ENCODE assay signal across 18 cellular contexts in genomic region chr21:17598437-17598836, GRCh38. TPM values are rescaled to one million over a fixed set of nuclear protein-coding genes. Genes with fewer than 3 reads are reported as not detected.
DNase-seq lines count a peak whose midpoint lies in the region; ATAC-seq and TF ChIP-seq lines count a peak whose summit lies in the region.
"Had no signal": no experiment of that assay in that cellular context is flagged by ENCODE, and none has a peak within 500 bp of the region (broad histone marks: within the 10 kb centered on the region; RNA-seq: fewer than 3 reads in every experiment).

No MANE protein-coding gene starts in this region.

- no peak for ATAC-seq in activated CD4-positive, alpha-beta T cell treated with anti-CD3 and anti-CD28 coated beads for 36 hours
- ATAC-seq in GM21381 (IDR thresholded peaks at IDR 0.05; ENCODE audit: unreplicated experiment): peak; percentile 75
- peak; percentile 86 for ATAC-seq in HG03025 (IDR thresholded peaks at IDR 0.05; ENCODE audit: low FRiP score, unreplicated experiment)
- no peak for ATAC-seq in WTC11
- ATAC-seq: HCT116 had no signal

- TF ChIP-seq CTCF in WTC11 (IDR thresholded peaks at IDR 0.05) (no peak), Peyer's patch (IDR thresholded peaks at IDR 0.05) (no peak)

- POLR2A ChIA-PET in activated CD4-positive, alpha-beta T cell treated with anti-CD3 and anti-CD28 coated beads for 36 hours (lab: Charles Lee): no interaction called here
- POLR2A ChIA-PET in WTC11 (lab: Charles Lee): no interaction called here

- intact Hi-C loops in activated CD4-positive, alpha-beta T cell treated with anti-CD3 and anti-CD28 coated beads for 36 hours (cut with DNase I, micrococcal nuclease): no loop called here

- H3K9me3 ChIP-seq in Peyer's patch: no peaks in the 10 kb centered on the region
- H3K9me3 ChIP-seq: ovary had no signal

- H3K27ac ChIP-seq in Peyer's patch: no peak overlapping the region
- H3K27ac ChIP-seq: ovary, SK-N-MC had no signal

- no peaks in the 10 kb centered on the region for H3K27me3 Mint-ChIP-seq in activated CD4-positive, alpha-beta T cell treated with anti-CD3 and anti-CD28 coated beads for 36 hours
- no peaks in the 10 kb centered on the region for H3K27me3 Mint-ChIP-seq in WTC11 (ENCODE audit: low read depth)

- H3K27me3 ChIP-seq in Peyer's patch: no peaks in the 10 kb centered on the region
- H3K27me3 ChIP-seq: ovary had no signal

- CTCF ChIA-PET in activated CD4-positive, alpha-beta T cell treated with anti-CD3 and anti-CD28 coated beads for 36 hours (lab: Charles Lee): interaction anchor here (0.8 to 1.4 kb wide), 2 partner anchors 16 to 210 kb away, joined by 3 read pairs; no protein-coding TSS in a partner anchor
- CTCF ChIA-PET in WTC11 (lab: Charles Lee): interaction anchor here (1.3 to 1.7 kb wide), 2 partner anchors 13 to 212 kb away, joined by 4 to 5 read pairs; no protein-coding TSS in a partner anchor

- peaks cover 0 to 52% (median 0%) of the 10 kb centered on the region in 3 donors for H3K36me3 ChIP-seq in Peyer's patch
- H3K36me3 ChIP-seq: ovary had no signal

- H3K27ac Mint-ChIP-seq in activated CD4-positive, alpha-beta T cell treated with anti-CD3 and anti-CD28 coated beads for 36 hours: peak overlapping the region; percentile 19
- H3K27ac Mint-ChIP-seq in WTC11: 0 out of 2 replicates have a peak overlapping the region, but pooled peaks have one; percentile 7

- H3K9me3 Mint-ChIP-seq in activated CD4-positive, alpha-beta T cell treated with anti-CD3 and anti-CD28 coated beads for 36 hours (ENCODE audit: low read depth): no peaks in the 10 kb centered on the region
- H3K9me3 Mint-ChIP-seq in WTC11: peaks cover 5% of the 10 kb centered on the region

- H3K4me3 ChIP-seq in Peyer's patch: no peak overlapping the region
- H3K4me3 ChIP-seq: ovary, SK-N-MC had no signal

- H3K36me3 Mint-ChIP-seq in activated CD4-positive, alpha-beta T cell treated with anti-CD3 and anti-CD28 coated beads for 36 hours (ENCODE audit: low read depth): peaks cover 52% of the 10 kb centered on the region
- H3K36me3 Mint-ChIP-seq in WTC11: peaks cover 77% of the 10 kb centered on the region

- DNase-seq in activated CD4-positive, alpha-beta T cell treated with anti-CD3 and anti-CD28 coated beads for 36 hours: no peak
- DNase-seq in activated CD4-positive, alpha-beta T cell treated with anti-CD3 and anti-CD28 coated beads for 48 hours: no peak
- DNase-seq in WTC11 (ENCODE audit: low spot score) (no peak), D341Med (ENCODE audit: low spot score) (no peak), CD1c-positive myeloid dendritic cell (ENCODE audit: extremely low spot score) (no peak), Peyer's patch (no peak)
- DNase-seq: activated CD4-positive, alpha-beta T cell treated with anti-CD3 and anti-CD28 coated beads, Interleukin-2, amount 50 U/mL, for 4 hours; amniotic stem cell; glutamatergic neuron; Kasumi-1; NCI-H226; ovary; stimulated activated CD4-positive, alpha-beta T cell treated with anti-CD3 and anti-CD28 coated beads, Interleukin-4, amount 100 ng/mL, for 24 hours; substantia nigra had no signal

- no peaks in the 10 kb centered on the region for H3K4me1 ChIP-seq in Peyer's patch

- H3K4me1 Mint-ChIP-seq in activated CD4-positive, alpha-beta T cell treated with anti-CD3 and anti-CD28 coated beads for 36 hours: peaks cover 14% of the 10 kb centered on the region
- H3K4me1 Mint-ChIP-seq in WTC11: no peaks in the 10 kb centered on the region

- no peak for TF ChIP-seq POLR2A in Peyer's patch (IDR thresholded peaks at IDR 0.05)

- H3K4me3 Mint-ChIP-seq in activated CD4-positive, alpha-beta T cell treated with anti-CD3 and anti-CD28 coated beads for 36 hours: no peak overlapping the region
- no peak overlapping the region for H3K4me3 Mint-ChIP-seq in WTC11

TF ChIP-seq in WTC11, 78 proteins besides CTCF, POLR2A, EP300 and RAD21:
- TF ChIP-seq MXD4 (CRISPR knock-in tag; IDR thresholded peaks at IDR 0.05; ENCODE audit: borderline replicate concordance) (no peak), EMX1 (CRISPR knock-in tag; IDR thresholded peaks at IDR 0.05) (no peak), PRRX2 (CRISPR knock-in tag; IDR thresholded peaks at IDR 0.05) (no peak), JUN (CRISPR knock-in tag; IDR thresholded peaks at IDR 0.05) (no peak), NR2C2 (CRISPR knock-in tag; IDR thresholded peaks at IDR 0.05) (no peak), ZNF416 (CRISPR knock-in tag; IDR thresholded peaks at IDR 0.05) (no peak), E2F1 (CRISPR knock-in tag; IDR thresholded peaks at IDR 0.05) (no peak), NFE2L1 (CRISPR knock-in tag; IDR thresholded peaks at IDR 0.05) (no peak), FOXP1 (CRISPR knock-in tag; IDR thresholded peaks at IDR 0.05; ENCODE audit: borderline replicate concordance) (no peak), PREB (CRISPR knock-in tag; IDR thresholded peaks at IDR 0.05; ENCODE audit: borderline replicate concordance) (no peak), SOX15 (CRISPR knock-in tag; IDR thresholded peaks at IDR 0.05) (no peak), ZNF671 (CRISPR knock-in tag; IDR thresholded peaks at IDR 0.05) (no peak)
TF ChIP-seq in WTC11: peak in this region for 0.

RNA-seq across cellular contexts. Expression of gene BTG3, which starts 14.3 kb away (rescaled TPM):
- 10 to 100 TPM; 35.6 to 38.3 TPM for total RNA-seq in activated CD4-positive, alpha-beta T cell treated with anti-CD3 and anti-CD28 coated beads for 36 hours
- total RNA-seq in WTC11 (2021) (21.2 to 25.2 TPM (median 23.9 TPM) in 3 replicates), Peyer's patch (10 to 100 TPM in 3 of 4 donors, 1 to 10 TPM in 1; 9.9 to 16.5 (median 14.9) TPM)

Comparison
In these comparisons a context has a peak if more than half of its experiments do, and no peak if none do; other contexts are left out.
1. ATAC-seq: peak in GM21381 (single experiment) and HG03025 (single experiment); none in activated CD4-positive, alpha-beta T cell treated with anti-CD3 and anti-CD28 coated beads for 36 hours (single experiment) and WTC11 (single experiment).